In genomic region chr1:15141933-15142647, GRCh38 we compare ENCODE assay signal across 10 cellular contexts. TPM values are rescaled to one million over a fixed set of nuclear protein-coding genes. Genes with fewer than 3 reads are reported as not detected.
DNase-seq lines count a peak whose midpoint lies in the region; ATAC-seq and TF ChIP-seq lines count a peak whose summit lies in the region.
"Had no signal": no experiment of that assay in that cellular context is flagged by ENCODE, and none has a peak within 500 bp of the region (broad histone marks: within the 10 kb centered on the region; RNA-seq: fewer than 3 reads in every experiment).

No MANE protein-coding gene starts in this region.

- in situ Hi-C loops in astrocyte of the spinal cord (cut with HindIII; ENCODE audit: low sequenced_read_pairs) = loop anchor here (25.0 kb wide), 1 partner anchor 295 kb away; the partner anchor contains the start of gene CTRC

- no peaks in the 10 kb centered on the region for H3K27me3 ChIP-seq in MM.1S (replicated peaks; ENCODE audit: insufficient read depth, low read length)
- H3K27me3 ChIP-seq in left lung = no peaks in the 10 kb centered on the region
- H3K27me3 ChIP-seq: ovary, testis had no signal

- H3K4me2 ChIP-seq in MM.1S (ENCODE audit: low read depth, low read length) = no peak overlapping the region

- no peak overlapping the region for H3K27ac ChIP-seq in MM.1S (ENCODE audit: low read length)
- no peak overlapping the region for H3K27ac ChIP-seq in left lung
- H3K27ac ChIP-seq: ovary, testis had no signal

- H3K4me1 ChIP-seq in MM.1S (ENCODE audit: low read length) (no peaks in the 10 kb centered on the region), left lung (peaks cover 0 to 4% of the 10 kb centered on the region in 2 donors)
- H3K4me1 ChIP-seq: testis had no signal

- no peak overlapping the region for H3K9ac ChIP-seq in MM.1S (ENCODE audit: low read length)

- no peak overlapping the region for H2AFZ ChIP-seq in MM.1S (ENCODE audit: low read length)

- H3K4me3 ChIP-seq in MM.1S (ENCODE audit: low read length) = no peak overlapping the region
- H3K4me3 ChIP-seq in astrocyte of the spinal cord (ENCODE audit: low read depth, low read length) = no peak overlapping the region
- H3K4me3 ChIP-seq in left lung = no peak overlapping the region
- H3K4me3 ChIP-seq: ovary, testis had no signal

- no peaks in the 10 kb centered on the region for H3K9me2 ChIP-seq in MM.1S (replicated peaks; ENCODE audit: insufficient read depth, low read length)

- H3F3A ChIP-seq in MM.1S (ENCODE audit: insufficient read depth, low read length) = no peaks in the 10 kb centered on the region

- TF ChIP-seq CTCF in MM.1S (IDR thresholded peaks at IDR 0.05; ENCODE audit: low read length) (0 out of 2 replicates have a peak, but pooled peaks have one; percentile 5), astrocyte of the spinal cord (IDR thresholded peaks at IDR 0.05; ENCODE audit: low read depth, low read length) (no peak), left lung (IDR thresholded peaks at IDR 0.05) (no peak)

- no peaks in the 10 kb centered on the region for H4K20me1 ChIP-seq in MM.1S (ENCODE audit: insufficient read depth, low read length)

- DNase-seq in Daoy (ENCODE audit: low read depth) (peak; percentile 71), MM.1S (no peak), astrocyte of the spinal cord (ENCODE audit: low read depth, low spot score) (peak; percentile 67), left lung (no peak), medulla oblongata (ENCODE audit: extremely low spot score) (no peak), AG20443 (ENCODE audit: low spot score) (no peak), HUDEP-2 (lab: John Stamatoyannopoulos, UW; ENCODE audit: unreplicated experiment in 76 of 76) (no peak)
- DNase-seq in activated T-cell treated with anti-CD3 and anti-CD28 coated beads, Interleukin-2, amount 50 U/mL, for 48 hours = no peak
- DNase-seq: testis had no signal

- no peaks in the 10 kb centered on the region for H3K36me3 ChIP-seq in MM.1S (replicated peaks; ENCODE audit: insufficient read depth, low read length)
- no peaks in the 10 kb centered on the region for H3K36me3 ChIP-seq in left lung
- H3K36me3 ChIP-seq: ovary had no signal

- H3K9me3 ChIP-seq in MM.1S (replicated peaks; ENCODE audit: insufficient read depth, low read length) = no peaks in the 10 kb centered on the region
- no peaks in the 10 kb centered on the region for H3K9me3 ChIP-seq in left lung
- H3K9me3 ChIP-seq: ovary, testis had no signal

- peak; percentile 38 for ATAC-seq in left lung

- H3K79me2 ChIP-seq in MM.1S (ENCODE audit: low read length) = no peaks in the 10 kb centered on the region

- intact Hi-C loops in left lung (cut with DNase I) = no loop called here

RNA-seq across cellular contexts. Expression of gene TMEM51, which starts 11.5 kb away (rescaled TPM):
- 18.4 and 21.2 TPM in 2 replicates for total RNA-seq in Daoy (2014; rRNA removed; shearing (Covaris generic))
- 10 to 100 TPM; 17.9 TPM for total RNA-seq in left lung

Comparison
In these comparisons a context has a peak if more than half of its experiments do, and no peak if none do; other contexts are left out.
1. DNase-seq: peak in Daoy (single experiment) and astrocyte of the spinal cord (single experiment); none in MM.1S (single experiment), left lung (0 of 2), medulla oblongata (single experiment), AG20443 (single experiment), activated T-cell treated with anti-CD3 and anti-CD28 coated beads, Interleukin-2, amount 50 U/mL, for 48 hours (0 of 2) and HUDEP-2 (0 of 76).